15 cellular contexts compared by ENCODE assay signal in genomic region chr1:165895451-165895871, GRCh38.
DNase-seq lines count a peak whose midpoint lies in the region; ATAC-seq and TF ChIP-seq lines count a peak whose summit lies in the region.
"Had no signal": no experiment of that assay in that cellular context is flagged by ENCODE, and none has a peak within 500 bp of the region (broad histone marks: within the 10 kb centered on the region; RNA-seq: fewer than 3 reads in every experiment).

No MANE protein-coding gene starts in this region.

- ATAC-seq in GM21447 (IDR thresholded peaks at IDR 0.05; ENCODE audit: unreplicated experiment) (no peak), gastrocnemius medialis (no peak)
- ATAC-seq: K562; left colon; naive thymus-derived CD8-positive, alpha-beta T cell had no signal

- DNase-seq in HuH-7.5 (ENCODE audit: low spot score): peak; percentile 31
- peak; percentile 31 for DNase-seq in astrocyte of the spinal cord (ENCODE audit: low read depth, low spot score)
- peak; percentile 44 for DNase-seq in foreskin melanocyte
- DNase-seq in suprapubic skin (ENCODE audit: low spot score in 2 of 2): no peak
- DNase-seq in activated CD4-positive, alpha-beta T cell treated with anti-CD3 and anti-CD28 coated beads, Interleukin-2, amount 50 U/mL, for 4 hours: no peak
- DNase-seq in stimulated activated CD4-positive, alpha-beta T cell treated with anti-CD3 and anti-CD28 coated beads, Interleukin-4, amount 100 ng/mL, for 4 hours: no peak
- no peak for DNase-seq in gastrocnemius medialis
- DNase-seq: activated CD4-positive, CD25-positive, alpha-beta regulatory T cell; effector CD4-positive, alpha-beta T cell; heart left ventricle; left colon; naive thymus-derived CD8-positive, alpha-beta T cell; stimulated activated naive CD4-positive, alpha-beta T cell treated with Interleukin-2 at 50 U/mL for 16 hours had no signal

- no peaks in the 10 kb centered on the region for H3K27me3 ChIP-seq in suprapubic skin
- no peaks in the 10 kb centered on the region for H3K27me3 ChIP-seq in gastrocnemius medialis
- H3K27me3 ChIP-seq: heart left ventricle had no signal

- H3K27ac ChIP-seq in suprapubic skin: peak overlapping the region; percentile 82
- H3K27ac ChIP-seq in gastrocnemius medialis: peak overlapping the region in 2 of 4 donors; percentile 70 to 87

- intact Hi-C loops in gastrocnemius medialis (cut with DNase I; ENCODE audit: low total_unique reads): loop anchor here (5.0 kb wide), 1 partner anchor 38 kb away; no protein-coding TSS in a partner anchor

- in situ Hi-C loops in astrocyte of the spinal cord (cut with HindIII; ENCODE audit: low sequenced_read_pairs): no loop called here
- in situ Hi-C loops in gastrocnemius medialis (cut with MboI; ENCODE audit: low sequenced_read_pairs in 4 of 4): no loop called here

- H3K4me3 ChIP-seq in astrocyte of the spinal cord (ENCODE audit: low read depth, low read length) (no peak overlapping the region), suprapubic skin (no peak overlapping the region), gastrocnemius medialis (no peak overlapping the region)
- H3K4me3 ChIP-seq: heart left ventricle, K562 had no signal

- no peaks in the 10 kb centered on the region for H3K9me3 ChIP-seq in suprapubic skin
- H3K9me3 ChIP-seq in gastrocnemius medialis: no peaks in the 10 kb centered on the region
- H3K9me3 ChIP-seq: heart left ventricle had no signal

- TF ChIP-seq EP300 in suprapubic skin (IDR thresholded peaks at IDR 0.05): no peak

- H3K4me1 ChIP-seq in suprapubic skin (peaks cover 48% of the 10 kb centered on the region), gastrocnemius medialis (peaks cover 18 to 24% of the 10 kb centered on the region in 2 donors)

- H3K36me3 ChIP-seq in suprapubic skin (peaks cover 11% of the 10 kb centered on the region), gastrocnemius medialis (peaks cover 0 to 8% of the 10 kb centered on the region in 2 donors)

- WGBS in suprapubic skin: 58% methylated on average over 5 of the region's 5 CpGs

- no peak for TF ChIP-seq CTCF in astrocyte of the spinal cord (IDR thresholded peaks at IDR 0.05; ENCODE audit: low read depth, low read length)
- TF ChIP-seq CTCF in suprapubic skin (IDR thresholded peaks at IDR 0.05): no peak
- TF ChIP-seq CTCF in gastrocnemius medialis (IDR thresholded peaks at IDR 0.05 in 4 of 5, conservative IDR thresholded peaks at IDR 0.05 in 1 of 5): no peak

- TF ChIP-seq POLR2A in suprapubic skin (IDR thresholded peaks at IDR 0.05): no peak
- no peak for TF ChIP-seq POLR2A in gastrocnemius medialis (IDR thresholded peaks at IDR 0.05)

Comparison
In these comparisons a context has a peak if more than half of its experiments do, and no peak if none do; other contexts are left out.
1. DNase-seq: peak in HuH-7.5 (single experiment), astrocyte of the spinal cord (single experiment) and foreskin melanocyte (single experiment); none in suprapubic skin (0 of 2), activated CD4-positive, alpha-beta T cell treated with anti-CD3 and anti-CD28 coated beads, Interleukin-2, amount 50 U/mL, for 4 hours (0 of 2), stimulated activated CD4-positive, alpha-beta T cell treated with anti-CD3 and anti-CD28 coated beads, Interleukin-4, amount 100 ng/mL, for 4 hours (0 of 2) and gastrocnemius medialis (0 of 2).